In genomic region chr5:91378683-91379601, GRCh38 we compare ENCODE assay signal across 8 cellular contexts. TPM values are rescaled to one million over a fixed set of nuclear protein-coding genes. Genes with fewer than 3 reads are reported as not detected.
DNase-seq lines count a peak whose midpoint lies in the region; ATAC-seq and TF ChIP-seq lines count a peak whose summit lies in the region.

No MANE protein-coding gene starts in this region.

- peaks cover 29 to 64% of the 10 kb centered on the region in 2 donors for H3K36me3 Mint-ChIP-seq in CD4-positive, alpha-beta memory T cell
- peaks cover 74% of the 10 kb centered on the region for H3K36me3 Mint-ChIP-seq in central memory CD8-positive, alpha-beta T cell (ENCODE audit: insufficient read depth)
- H3K36me3 Mint-ChIP-seq in naive B cell, result peaks cover 7 to 10% of the 10 kb centered on the region in 2 donors

- ATAC-seq in central memory CD8-positive, alpha-beta T cell (replicated peaks; ENCODE audit: extremely low read depth, poor library complexity, severe bottlenecking), result no peak
- ATAC-seq in naive B cell (ENCODE audit: low read depth in 2 of 2) (no peak), HG03135 (IDR thresholded peaks at IDR 0.05; ENCODE audit: unreplicated experiment) (no peak), HG03095 (IDR thresholded peaks at IDR 0.05; ENCODE audit: unreplicated experiment) (no peak), GM19023 (IDR thresholded peaks at IDR 0.05; ENCODE audit: unreplicated experiment) (no peak)

- intact Hi-C loops in CD4-positive, alpha-beta memory T cell (cut with micrococcal nuclease), result no loop called here

- H3K27ac Mint-ChIP-seq in CD4-positive, alpha-beta memory T cell, result peak overlapping the region; percentile 98 to 100 (median 100)
- peak overlapping the region; percentile 100 for H3K27ac Mint-ChIP-seq in central memory CD8-positive, alpha-beta T cell (ENCODE audit: low read depth)
- H3K27ac Mint-ChIP-seq in naive B cell, result peak overlapping the region; percentile 98 to 99 (median 99)

- H3K36me3 ChIP-seq in CD4-positive, alpha-beta memory T cell (ENCODE audit: insufficient read depth, low read length), result peaks cover 39% of the 10 kb centered on the region

- CTCF ChIA-PET in CD4-positive, alpha-beta memory T cell (lab: Charles Lee; ENCODE audit: partially characterized antibody), result interaction anchor here (0.7 to 2.1 kb wide), 5 partner anchors 63 to 159 kb away, joined by 3 to 22 read pairs (median 4); no protein-coding TSS in a partner anchor

- no peaks in the 10 kb centered on the region for H3K9me3 ChIP-seq in CD4-positive, alpha-beta memory T cell (ENCODE audit: control insufficient read depth in 1 of 2, low read length in 2 of 2)

- no peaks in the 10 kb centered on the region for H3K9me3 Mint-ChIP-seq in CD4-positive, alpha-beta memory T cell
- H3K9me3 Mint-ChIP-seq in central memory CD8-positive, alpha-beta T cell, result no peaks in the 10 kb centered on the region
- H3K9me3 Mint-ChIP-seq in naive B cell, result no peaks in the 10 kb centered on the region

- H3K4me3 ChIP-seq in CD4-positive, alpha-beta memory T cell (ENCODE audit: low read length in 2 of 2), result peak overlapping the region; percentile 65 to 94
- H3K4me3 ChIP-seq in LNCaP clone FGC (ENCODE audit: low read depth, low read length), result peak overlapping the region; percentile 76

- H3K27ac ChIP-seq in CD4-positive, alpha-beta memory T cell (ENCODE audit: low read depth, low read length), result peak overlapping the region; percentile 100

- POLR2A ChIA-PET in CD4-positive, alpha-beta memory T cell (lab: Charles Lee; ENCODE audit: partially characterized antibody), result interaction anchor here (0.6 to 6.0 kb wide), 19 partner anchors 10 to 152 kb away, joined by 3 to 217 read pairs (median 4); no protein-coding TSS in a partner anchor

- H3K27me3 Mint-ChIP-seq in CD4-positive, alpha-beta memory T cell, result no peaks in the 10 kb centered on the region
- H3K27me3 Mint-ChIP-seq in central memory CD8-positive, alpha-beta T cell, result no peaks in the 10 kb centered on the region
- no peaks in the 10 kb centered on the region for H3K27me3 Mint-ChIP-seq in naive B cell

- no peak for DNase-seq in CD4-positive, alpha-beta memory T cell
- DNase-seq in LNCaP clone FGC (ENCODE audit: low read depth) (peak; percentile 56), naive B cell (no peak), cerebellar nuclear complex (lab: John Stamatoyannopoulos, UW) (no peak)
- DNase-seq in central memory CD8-positive, alpha-beta T cell (ENCODE audit: low spot score in 2 of 2), result no peak

- H3K4me3 Mint-ChIP-seq in CD4-positive, alpha-beta memory T cell, result peak overlapping the region; percentile 93 to 100 (median 99)
- H3K4me3 Mint-ChIP-seq in central memory CD8-positive, alpha-beta T cell, result peak overlapping the region; percentile 90
- H3K4me3 Mint-ChIP-seq in naive B cell, result peak overlapping the region; percentile 93 to 99 (median 98)

- no peaks in the 10 kb centered on the region for H3K27me3 ChIP-seq in CD4-positive, alpha-beta memory T cell (ENCODE audit: insufficient read depth, low read length)

- no peak for TF ChIP-seq CTCF in LNCaP clone FGC (IDR thresholded peaks at IDR 0.05; ENCODE audit: control insufficient read depth, extremely low read depth, insufficient read depth)

- peaks cover 18 to 48% (median 28%) of the 10 kb centered on the region in 4 donors for H3K4me1 Mint-ChIP-seq in CD4-positive, alpha-beta memory T cell
- H3K4me1 Mint-ChIP-seq in central memory CD8-positive, alpha-beta T cell, result peaks cover 34% of the 10 kb centered on the region
- H3K4me1 Mint-ChIP-seq in naive B cell, result peaks cover 11 to 18% (median 17%) of the 10 kb centered on the region in 3 donors

- peaks cover 43% of the 10 kb centered on the region for H3K4me1 ChIP-seq in CD4-positive, alpha-beta memory T cell (ENCODE audit: insufficient read depth, low read length)

RNA-seq across cellular contexts. Expression of gene ARRDC3, which starts 4.2 kb away (rescaled TPM):
- total RNA-seq in CD4-positive, alpha-beta memory T cell, result 100 to 1,000 TPM; 123 to 130 TPM
- polyA plus RNA-seq in CD4-positive, alpha-beta memory T cell, result 10 to 100 TPM; 46.7 to 66.6 TPM
- polyA plus RNA-seq in naive B cell (ENCODE audit: low read depth in 6 of 6), result 100 to 1,000 TPM in 3 of 6 donors, 10 to 100 TPM in 3; 89.2 to 201 (median 112) TPM
